1 cellular context compared by ENCODE assay signal in the genomic region with DNA sequence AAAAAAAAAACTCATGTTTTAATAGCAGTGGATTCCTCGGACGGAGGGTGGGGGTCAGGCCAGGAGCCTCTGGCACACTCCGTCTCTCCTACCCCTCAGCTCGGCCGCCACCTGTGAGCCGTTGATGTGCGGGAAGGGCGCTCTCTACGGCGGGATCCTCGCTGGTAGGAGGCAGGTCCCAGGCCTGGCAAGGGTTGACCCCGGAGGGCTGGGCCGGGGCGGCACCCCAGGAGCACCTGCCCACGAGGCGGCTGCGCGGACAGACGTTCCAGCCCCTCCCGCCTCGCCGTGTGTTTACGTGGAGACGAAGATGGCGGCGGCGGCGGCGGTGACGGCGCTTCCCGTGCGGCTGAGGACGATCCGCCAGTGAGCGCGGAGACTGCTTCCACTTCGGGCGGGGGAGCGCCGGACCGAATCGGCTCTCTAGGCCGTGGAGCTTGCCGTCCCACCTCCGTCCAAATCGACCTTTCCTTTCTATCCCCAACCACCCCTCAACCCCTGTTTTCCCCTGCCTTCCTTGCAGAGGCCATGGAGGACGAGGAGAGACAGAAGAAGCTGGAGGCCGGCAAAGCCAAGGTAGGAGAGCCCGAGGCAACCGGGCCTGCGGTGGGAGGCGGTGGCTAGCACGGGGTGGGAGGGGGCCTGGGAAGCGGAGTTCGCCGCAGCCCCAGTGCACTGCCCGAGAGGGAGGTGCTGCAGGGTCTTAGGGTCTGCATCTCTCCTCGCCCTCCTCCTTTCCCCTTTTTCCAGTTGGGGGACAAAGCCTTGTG.
TF ChIP-seq lines count a peak whose summit lies in the region.

AKAP9 (plus strand) TSS at position 291 of the 770 bp plus-strand sequence; CDS start at position 529, 238 bp downstream.

TF ChIP-seq in K562, 482 proteins besides CTCF, POLR2A, EP300 and RAD21 (continued from another document):
- TF ChIP-seq HINFP (tag; conservative IDR thresholded peaks at IDR 0.05; ENCODE audit: low read depth) = peak; percentile 91
- TF ChIP-seq, protein P1, sequence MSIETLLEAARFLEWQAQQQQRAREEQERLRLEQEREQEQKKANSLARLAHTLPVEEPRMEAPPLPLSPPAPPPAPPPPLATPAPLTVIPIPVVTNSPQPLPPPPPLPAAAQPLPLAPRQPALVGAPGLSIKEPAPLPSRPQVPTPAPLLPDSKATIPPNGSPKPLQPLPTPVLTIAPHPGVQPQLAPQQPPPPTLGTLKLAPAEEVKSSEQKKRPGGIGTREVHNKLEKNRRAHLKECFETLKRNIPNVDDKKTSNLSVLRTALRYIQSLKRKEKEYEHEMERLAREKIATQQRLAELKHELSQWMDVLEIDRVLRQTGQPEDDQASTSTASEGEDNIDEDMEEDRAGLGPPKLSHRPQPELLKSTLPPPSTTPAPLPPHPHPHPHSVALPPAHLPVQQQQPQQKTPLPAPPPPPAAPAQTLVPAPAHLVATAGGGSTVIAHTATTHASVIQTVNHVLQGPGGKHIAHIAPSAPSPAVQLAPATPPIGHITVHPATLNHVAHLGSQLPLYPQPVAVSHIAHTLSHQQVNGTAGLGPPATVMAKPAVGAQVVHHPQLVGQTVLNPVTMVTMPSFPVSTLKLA (conservative IDR thresholded peaks at IDR 0.05) = peak; percentile 65 to 83
- TF ChIP-seq ZBTB43 (CRISPR knock-in tag; IDR thresholded peaks at IDR 0.05) = no peak
- no peak for TF ChIP-seq SMARCC2 (IDR thresholded peaks at IDR 0.05; ENCODE audit: low read depth)
- no peak for TF ChIP-seq HMG20A (CRISPR knock-in tag; conservative IDR thresholded peaks at IDR 0.05)
- no peak for TF ChIP-seq U2AF2 (optimal IDR thresholded peaks at IDR 0.05; ENCODE audit: low read depth, low read length)
- TF ChIP-seq SREBF1 (IDR thresholded peaks at IDR 0.05; ENCODE audit: borderline replicate concordance, low read depth, low read length) = no peak
